8 cellular contexts compared by ENCODE assay signal in the genomic region with DNA sequence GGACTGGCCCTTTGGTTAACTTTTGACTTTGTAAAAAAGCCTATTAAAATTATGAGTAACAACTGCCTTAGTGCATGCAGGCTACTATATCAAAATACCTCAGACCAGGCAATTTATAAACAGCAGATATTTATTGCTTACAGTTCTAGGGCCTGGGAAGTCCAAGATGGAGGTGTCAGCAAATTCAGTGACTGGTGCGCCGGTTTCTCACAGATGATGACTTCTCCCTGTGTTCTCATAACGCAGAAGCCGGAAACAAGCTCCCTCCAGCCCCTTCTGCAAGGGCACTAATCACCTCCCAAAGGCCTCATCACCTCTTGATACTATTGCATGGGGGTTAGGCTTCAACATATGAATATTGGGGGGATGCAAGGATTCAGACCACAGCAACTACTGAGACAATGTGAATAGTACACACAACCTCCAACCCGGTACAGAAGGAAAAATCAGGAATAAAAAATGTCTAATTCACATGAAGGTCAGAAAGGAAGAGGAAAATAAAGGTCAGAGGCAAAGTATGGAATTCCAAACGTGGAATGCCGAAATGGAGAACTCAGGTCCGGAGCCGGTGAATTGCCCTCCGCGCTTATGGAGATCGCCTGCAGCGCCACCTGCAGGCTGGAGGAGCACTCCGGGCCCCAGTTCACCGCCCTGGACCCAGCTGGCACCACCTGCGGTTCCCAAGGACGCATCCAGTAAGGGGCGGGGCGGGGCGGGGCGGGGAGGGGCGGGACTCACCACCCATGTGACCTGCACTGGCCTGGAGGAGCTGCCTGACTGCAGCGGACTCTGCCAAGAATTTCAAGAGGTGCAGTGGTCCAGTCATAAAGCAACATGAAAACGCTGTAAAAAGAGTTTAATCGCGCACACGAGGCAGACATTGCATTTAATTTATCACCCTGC.
DNase-seq lines count a peak whose midpoint lies in the region; ATAC-seq and TF ChIP-seq lines count a peak whose summit lies in the region.

No MANE protein-coding gene starts in this region.

- peaks cover 2% of the 10 kb centered on the region; the same call in 1 of the 2 replicates for H3K27me3 Mint-ChIP-seq in HFFc6 (ENCODE audit: insufficient read depth)

- H3K27me3 ChIP-seq in iPS-18a (ENCODE audit: control insufficient read depth, insufficient read depth, low read length) = peaks cover 8% of the 10 kb centered on the region

- no peaks in the 10 kb centered on the region for H3K36me3 ChIP-seq in iPS-18a (ENCODE audit: control insufficient read depth, low read depth, low read length)

- no peak overlapping the region for H3K27ac Mint-ChIP-seq in HFFc6

- H3K4me1 ChIP-seq in iPS-18a (ENCODE audit: control insufficient read depth, low read depth, low read length) = peaks cover 7% of the 10 kb centered on the region

- DNase-seq in AG20443 (ENCODE audit: low spot score) (peak; percentile 46), HFFc6 (no peak), occipital lobe (lab: John Stamatoyannopoulos, UW) (no peak), NCI-H446 treated with DMSO at 0.1 percent for 48 hours (lab: John Stamatoyannopoulos, UW) (no peak), NCI-H748 treated with DMSO at 0.1 percent for 48 hours (lab: John Stamatoyannopoulos, UW) (no peak)

- H3K4me1 Mint-ChIP-seq in HFFc6 (ENCODE audit: low read depth) = no peaks in the 10 kb centered on the region

- peak overlapping the region; percentile 36 for H3K4me3 ChIP-seq in iPS-18a (ENCODE audit: low read length)

- peaks cover 49% of the 10 kb centered on the region for H3K9me3 Mint-ChIP-seq in HFFc6

- H3K4me3 Mint-ChIP-seq in HFFc6 = no peak overlapping the region

- TF ChIP-seq CTCF in HFFc6 (IDR thresholded peaks at IDR 0.05) = peak; percentile 39; the same call in 1 of the 2 replicates
- TF ChIP-seq CTCF in VCaP (conservative IDR thresholded peaks at IDR 0.05) = peak; percentile 95

- peak overlapping the region; percentile 83 for H3K27ac ChIP-seq in VCaP
- no peak overlapping the region for H3K27ac ChIP-seq in iPS-18a (ENCODE audit: low read length)

- H3K9me3 ChIP-seq in iPS-18a (ENCODE audit: control insufficient read depth, low read depth, low read length) = no peaks in the 10 kb centered on the region

- no peak for ATAC-seq in GM21737 (IDR thresholded peaks at IDR 0.05; ENCODE audit: unreplicated experiment)

- H3K36me3 Mint-ChIP-seq in HFFc6 (ENCODE audit: low read depth) = peaks cover 8% of the 10 kb centered on the region

- no peak overlapping the region for H3K9ac ChIP-seq in iPS-18a (ENCODE audit: low read length)
